1 cellular context compared by ENCODE assay signal in the genomic region with DNA sequence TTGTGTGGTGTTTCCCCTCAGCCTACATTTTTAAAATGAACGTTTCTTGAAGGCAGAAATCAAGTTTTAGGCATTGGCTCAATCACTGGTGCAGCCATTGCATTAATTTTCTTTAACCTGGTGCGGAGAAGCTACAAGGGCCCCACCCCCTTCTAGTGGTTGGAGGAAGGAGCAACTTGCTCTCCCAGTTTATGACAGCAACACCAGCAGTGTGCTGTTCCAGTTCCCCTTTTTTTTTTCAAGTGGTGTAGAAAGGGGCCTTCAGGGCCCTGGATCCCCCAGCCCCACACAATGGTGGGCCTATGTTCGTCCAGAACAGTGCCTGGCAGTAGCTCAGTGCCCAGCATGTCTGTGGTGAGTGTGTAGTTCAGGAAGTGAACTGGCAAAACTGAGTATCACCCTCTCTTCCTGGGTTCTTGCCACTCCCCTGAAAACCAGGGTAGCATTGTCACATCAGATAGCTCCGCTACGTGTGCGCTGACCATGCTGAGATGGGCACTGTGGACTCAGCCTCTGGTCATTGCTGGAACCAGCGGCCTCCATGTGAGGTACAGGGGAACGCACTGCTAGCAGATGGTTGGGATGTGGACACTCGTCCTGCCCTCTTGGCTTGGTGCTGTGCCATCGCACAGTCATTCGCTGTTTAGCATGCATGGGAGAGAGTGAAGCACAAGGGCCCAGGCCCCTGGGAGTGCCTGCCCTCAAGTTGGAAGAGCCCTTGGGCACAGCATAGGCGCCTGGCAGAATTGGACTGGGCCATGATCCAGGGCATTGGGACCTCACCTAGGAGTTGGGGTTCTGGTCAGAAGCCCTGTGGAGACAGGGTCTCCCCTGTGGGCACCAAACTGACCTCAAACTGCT.
TF ChIP-seq lines count a peak whose summit lies in the region.

No MANE protein-coding gene starts in this region.

TF ChIP-seq in K562, 482 proteins besides CTCF, POLR2A, EP300 and RAD21:
- no peak for TF ChIP-seq CREB1 (IDR thresholded peaks at IDR 0.05)
- 0 out of 2 replicates have a peak, but pooled peaks have one; percentile 37 for TF ChIP-seq CREB1 (CRISPR knock-in tag; IDR thresholded peaks at IDR 0.05)
- TF ChIP-seq LCOR (CRISPR knock-in tag; IDR thresholded peaks at IDR 0.05), result no peak
- TF ChIP-seq SPI1 (IDR thresholded peaks at IDR 0.05; ENCODE audit: borderline replicate concordance, low read depth, low read length), result peak; percentile 88
- no peak for TF ChIP-seq ZSCAN29 (IDR thresholded peaks at IDR 0.05)
- TF ChIP-seq RBFOX2 (IDR thresholded peaks at IDR 0.05; ENCODE audit: low read depth, low read length), result peak; percentile 59; the same call in 1 of the 2 replicates
- TF ChIP-seq ZNF212 (CRISPR knock-in tag; IDR thresholded peaks at IDR 0.05), result no peak
- no peak for TF ChIP-seq PYGO2 (tag; IDR thresholded peaks at IDR 0.05)
- peak; percentile 60; the same call in 1 of the 2 replicates for TF ChIP-seq POLR2G (IDR thresholded peaks at IDR 0.05; ENCODE audit: low read depth, low read length)
- peak; percentile 29; the same call in 1 of the 2 replicates for TF ChIP-seq GABPB1 (CRISPR knock-in tag; IDR thresholded peaks at IDR 0.05)
- TF ChIP-seq GATA2 (CRISPR knock-in tag; IDR thresholded peaks at IDR 0.05), result no peak
